In the genomic region with DNA sequence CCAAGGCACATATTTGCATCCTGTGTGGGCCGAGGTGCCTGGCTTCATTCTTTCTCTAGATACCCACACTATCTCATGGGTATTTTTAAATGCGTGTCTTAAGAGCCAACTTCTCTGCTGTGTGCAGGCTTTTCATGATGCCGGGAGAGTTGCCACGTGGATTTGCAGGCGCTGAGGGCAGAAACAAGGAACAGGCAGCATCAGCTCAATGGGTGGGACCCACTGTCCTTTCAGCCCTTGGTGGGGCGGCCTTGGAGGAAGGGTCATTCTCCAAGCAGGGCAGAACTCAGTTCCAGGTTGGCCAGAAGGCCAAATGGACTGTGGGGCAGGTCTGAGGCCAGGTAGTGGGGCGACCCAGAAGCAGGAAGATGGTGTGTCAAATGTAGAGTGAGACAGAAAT, we compare ENCODE assay signal across 20 cellular contexts.
DNase-seq lines count a peak whose midpoint lies in the region; ATAC-seq and TF ChIP-seq lines count a peak whose summit lies in the region.
"Had no signal": no experiment of that assay in that cellular context is flagged by ENCODE, and none has a peak within 500 bp of the region (broad histone marks: within the 10 kb centered on the region; RNA-seq: fewer than 3 reads in every experiment).

No MANE protein-coding gene starts in this region.

- H3K9me3 ChIP-seq in heart left ventricle: no peaks in the 10 kb centered on the region
- peaks cover 52% of the 10 kb centered on the region for H3K9me3 ChIP-seq in trophoblast cell (ENCODE audit: insufficient read depth, low read depth, low read length)
- H3K9me3 ChIP-seq: Caco-2 had no signal

- DNase-seq in Right ventricle myocardium inferior (ENCODE audit: missing footprints): no peak
- no peak for DNase-seq in cardiac septum (ENCODE audit: low spot score)
- peak in 1 of 5 donors; percentile 42 for DNase-seq in heart left ventricle
- peak; percentile 44 for DNase-seq in medulla oblongata (ENCODE audit: extremely low spot score)
- no peak for DNase-seq in trophoblast cell
- no peak for DNase-seq in NCI-H446 (lab: John Stamatoyannopoulos, UW)
- DNase-seq: Caco-2; CD4-positive, alpha-beta T cell; H7; KBM-7; NCI-H1105 treated with DMSO at 0.1 percent for 48 hours; NCI-H1694 treated with DMSO at 0.1 percent for 48 hours; NCI-H2227 treated with DMSO at 0.1 percent for 48 hours; NCI-H524 treated with DMSO at 0.1 percent for 48 hours; RPMI8226; SJCRH30 had no signal

- H2AK5ac ChIP-seq in trophoblast cell (ENCODE audit: low read length): no peak overlapping the region

- H2BK120ac ChIP-seq in trophoblast cell (ENCODE audit: insufficient read depth, low read length, poor library complexity): no peak overlapping the region

- no peak overlapping the region for H4K91ac ChIP-seq in trophoblast cell (ENCODE audit: low read depth, low read length)

- WGBS in heart left ventricle, 4 donors: 42 to 51% (median 51%) methylated on average over 7 of the region's 7 CpGs
- WGBS in trophoblast cell (ENCODE audit: extremely low coverage, insufficient coverage, insufficient read length): no CpG with 5 or more reads among the region's 7 CpGs

- no peak overlapping the region for H3K14ac ChIP-seq in trophoblast cell (ENCODE audit: low read length)

- no peak overlapping the region for H2BK5ac ChIP-seq in trophoblast cell (ENCODE audit: low read depth, low read length, poor library complexity)

- no peak overlapping the region for H3K4me2 ChIP-seq in trophoblast cell (ENCODE audit: low read length)

- no peak for TF ChIP-seq POLR2A in heart left ventricle (IDR thresholded peaks at IDR 0.05)

- H2AFZ ChIP-seq in trophoblast cell (ENCODE audit: insufficient read depth, low read length, poor library complexity): no peak overlapping the region

- H3K36me3 ChIP-seq in heart left ventricle (no peaks in the 10 kb centered on the region), trophoblast cell (ENCODE audit: control insufficient read depth in 1 of 2, insufficient read depth in 2 of 2, low read length in 2 of 2) (no peaks in the 10 kb centered on the region)
- H3K36me3 ChIP-seq: SJCRH30 had no signal

- no peaks in the 10 kb centered on the region for H3K79me2 ChIP-seq in trophoblast cell (ENCODE audit: control insufficient read depth, insufficient read depth, low read length, poor library complexity)

- H4K12ac ChIP-seq in trophoblast cell (ENCODE audit: low read depth, low read length): no peak overlapping the region

- no peak for TF ChIP-seq CTCF in heart left ventricle (IDR thresholded peaks at IDR 0.05)

- H3K27me3 ChIP-seq in heart left ventricle: peaks cover 0 to 3% (median 0%) of the 10 kb centered on the region in 9 donors
- no peaks in the 10 kb centered on the region for H3K27me3 ChIP-seq in trophoblast cell (ENCODE audit: insufficient read depth, low read length)

- no peak overlapping the region for H3K23ac ChIP-seq in trophoblast cell (ENCODE audit: low read length)

- H3K4ac ChIP-seq in trophoblast cell (ENCODE audit: low read depth, low read length): no peak overlapping the region

- ATAC-seq in Right ventricle myocardium inferior: peak; percentile 37
- ATAC-seq in heart left ventricle: peak in 3 of 4 donors; percentile 21 to 33 (median 33)
- no peak for ATAC-seq in HG03460 (IDR thresholded peaks at IDR 0.05; ENCODE audit: unreplicated experiment)
- ATAC-seq in HG03095 (IDR thresholded peaks at IDR 0.05; ENCODE audit: unreplicated experiment): no peak
- ATAC-seq: HepG2 had no signal

- no peak overlapping the region for H3K18ac ChIP-seq in trophoblast cell (ENCODE audit: low read length)

- H3K27ac ChIP-seq in heart left ventricle: peak overlapping the region in 2 of 12 donors; percentile 51 to 52
- H3K27ac ChIP-seq in trophoblast cell (ENCODE audit: low read depth, low read length): no peak overlapping the region
- H3K27ac ChIP-seq: 22Rv1, SJCRH30 had no signal

- H3K79me1 ChIP-seq in trophoblast cell (ENCODE audit: low read length): no peaks in the 10 kb centered on the region

- H3K4me3 ChIP-seq in heart left ventricle (no peak overlapping the region), trophoblast cell (ENCODE audit: low read depth, low read length) (no peak overlapping the region)
- H3K4me3 ChIP-seq: SJCRH30 had no signal

- peaks cover 0 to 14% (median 0%) of the 10 kb centered on the region in 12 donors for H3K4me1 ChIP-seq in heart left ventricle
- H3K4me1 ChIP-seq in trophoblast cell (ENCODE audit: control insufficient read depth in 1 of 2, insufficient read depth in 2 of 2, low read length in 2 of 2): no peaks in the 10 kb centered on the region
- H3K4me1 ChIP-seq: Caco-2, SJCRH30 had no signal

- no peak overlapping the region for H2BK12ac ChIP-seq in trophoblast cell (ENCODE audit: low read length)

- H4K8ac ChIP-seq in trophoblast cell (ENCODE audit: low read depth, low read length): no peak overlapping the region

- H3K9ac ChIP-seq in trophoblast cell (ENCODE audit: low read length): no peak overlapping the region

- intact Hi-C loops in Right ventricle myocardium inferior (cut with DNase I) (no loop called here), cardiac septum (cut with DNase I) (no loop called here), heart left ventricle (cut with DNase I) (no loop called here)

Comparison
In these comparisons a context has a peak if more than half of its experiments do, and no peak if none do; other contexts are left out.
1. ATAC-seq: peak in Right ventricle myocardium inferior (single experiment) and heart left ventricle (3 of 4); none in HG03460 (single experiment) and HG03095 (single experiment).